Comparison of ENCODE assay signal across 9 cellular contexts in genomic region chr9:82488702-82489578, GRCh38.
A peak's percentile ranks its signal among the peaks of the same experiment; 100 is the strongest.
DNase-seq lines count a peak whose midpoint lies in the region; ATAC-seq, FAIRE-seq and TF ChIP-seq lines count a peak whose summit lies in the region.
"Had no signal": no experiment of that assay in that cellular context is flagged by ENCODE, and none has a peak within 500 bp of the region (broad histone marks: within the 10 kb centered on the region; RNA-seq: fewer than 3 reads in every experiment).

No MANE protein-coding gene starts in this region.

- peaks cover 25% of the 10 kb centered on the region for H3K4me1 ChIP-seq in astrocyte (ENCODE audit: insufficient read depth, low read length)
- H3K4me1 ChIP-seq in right cardiac atrium (ENCODE audit: control insufficient read depth, insufficient read depth, low read length) = peaks cover 2% of the 10 kb centered on the region

- no peak overlapping the region for H2AFZ ChIP-seq in astrocyte (ENCODE audit: low read depth, low read length)

- H3K4me3 ChIP-seq in astrocyte (ENCODE audit: insufficient read depth, low read depth, low read length) (no peak overlapping the region), right cardiac atrium (ENCODE audit: low read length) (no peak overlapping the region)

- H4K20me1 ChIP-seq in astrocyte (ENCODE audit: insufficient read depth, low read length) = no peaks in the 10 kb centered on the region

- H3K4me1 Mint-ChIP-seq in astrocyte (ENCODE audit: low read depth, unreplicated experiment) = peaks cover 13% of the 10 kb centered on the region
- peaks cover 10 to 11% of the 10 kb centered on the region in 2 donors for H3K4me1 Mint-ChIP-seq in stimulated activated naive B cell treated with anti-CD40 and anti-IgM and Interleukin-4, amounts not matched to agents 10 μg/mL and 1 μg/mL and 100 μg/mL, for 72 hours
- no peaks in the 10 kb centered on the region for H3K4me1 Mint-ChIP-seq in activated T-cell treated with anti-CD3 and anti-CD28 coated beads, Interleukin-2, amount 50 U/mL, for 24 hours (ENCODE audit: low read depth)
- no peaks in the 10 kb centered on the region for H3K4me1 Mint-ChIP-seq in activated T-helper 1 cell treated with anti-CD3 and anti-CD28 coated beads, Interleukin-12 subunit alpha, Interleukin-12 subunit beta, Interleukin-2, Interleukin-4 antibody, amounts not matched to agents 30 ng/mL and 10 ng/mL and 1 ng/mL, durations not matched to agents 14 hours and 24 hours and 36 hours (ENCODE audit: low read depth)

- H3K4me3 Mint-ChIP-seq in astrocyte (ENCODE audit: unreplicated experiment) = no peak overlapping the region
- no peak overlapping the region for H3K4me3 Mint-ChIP-seq in stimulated activated naive B cell treated with anti-CD40 and anti-IgM and Interleukin-4, amounts not matched to agents 10 μg/mL and 1 μg/mL and 100 μg/mL, for 72 hours
- no peak overlapping the region for H3K4me3 Mint-ChIP-seq in activated T-cell treated with anti-CD3 and anti-CD28 coated beads, Interleukin-2, amount 50 U/mL, for 24 hours
- no peak overlapping the region for H3K4me3 Mint-ChIP-seq in activated T-helper 1 cell treated with anti-CD3 and anti-CD28 coated beads, Interleukin-12 subunit alpha, Interleukin-12 subunit beta, Interleukin-2, Interleukin-4 antibody, amounts not matched to agents 30 ng/mL and 10 ng/mL and 1 ng/mL, durations not matched to agents 14 hours and 24 hours and 36 hours
- H3K4me3 Mint-ChIP-seq: dendritic cell treated with granulocyte-macrophage colony-stimulating factor and Interleukin-4, amounts not matched to agents 40 ng/mL and 50 ng/mL, for 4 days had no signal

- H3K27me3 Mint-ChIP-seq in astrocyte (ENCODE audit: low read depth, unreplicated experiment) = no peaks in the 10 kb centered on the region
- H3K27me3 Mint-ChIP-seq in stimulated activated naive B cell treated with anti-CD40 and anti-IgM and Interleukin-4, amounts not matched to agents 10 μg/mL and 1 μg/mL and 100 μg/mL, for 72 hours = peaks cover 0 to 5% of the 10 kb centered on the region in 2 donors
- no peaks in the 10 kb centered on the region for H3K27me3 Mint-ChIP-seq in activated T-cell treated with anti-CD3 and anti-CD28 coated beads, Interleukin-2, amount 50 U/mL, for 24 hours
- H3K27me3 Mint-ChIP-seq in activated T-helper 1 cell treated with anti-CD3 and anti-CD28 coated beads, Interleukin-12 subunit alpha, Interleukin-12 subunit beta, Interleukin-2, Interleukin-4 antibody, amounts not matched to agents 30 ng/mL and 10 ng/mL and 1 ng/mL, durations not matched to agents 14 hours and 24 hours and 36 hours (ENCODE audit: insufficient read depth) = no peaks in the 10 kb centered on the region

- peak; percentile 91 to 96 for ATAC-seq in right cardiac atrium
- ATAC-seq in stimulated activated naive B cell treated with anti-CD40 and anti-IgM and Interleukin-4, amounts not matched to agents 10 μg/mL and 1 μg/mL and 100 μg/mL, for 72 hours (replicated peaks) = peak; percentile 62 to 75

- H3K4me2 ChIP-seq in astrocyte (ENCODE audit: low read length) = peak overlapping the region; percentile 48

- peak; percentile 65 for FAIRE-seq in astrocyte (lab: Jason Lieb, UNC)

- H3K36me3 Mint-ChIP-seq in astrocyte (ENCODE audit: low read depth, unreplicated experiment) = no peaks in the 10 kb centered on the region
- H3K36me3 Mint-ChIP-seq in stimulated activated naive B cell treated with anti-CD40 and anti-IgM and Interleukin-4, amounts not matched to agents 10 μg/mL and 1 μg/mL and 100 μg/mL, for 72 hours = no peaks in the 10 kb centered on the region
- no peaks in the 10 kb centered on the region for H3K36me3 Mint-ChIP-seq in activated T-cell treated with anti-CD3 and anti-CD28 coated beads, Interleukin-2, amount 50 U/mL, for 24 hours (ENCODE audit: low read depth)
- H3K36me3 Mint-ChIP-seq in activated T-helper 1 cell treated with anti-CD3 and anti-CD28 coated beads, Interleukin-12 subunit alpha, Interleukin-12 subunit beta, Interleukin-2, Interleukin-4 antibody, amounts not matched to agents 30 ng/mL and 10 ng/mL and 1 ng/mL, durations not matched to agents 14 hours and 24 hours and 36 hours (ENCODE audit: low read depth) = no peaks in the 10 kb centered on the region

- no peaks in the 10 kb centered on the region for H3K9me3 ChIP-seq in astrocyte (ENCODE audit: insufficient read depth, low read depth, low read length)
- H3K9me3 ChIP-seq in right cardiac atrium (ENCODE audit: control insufficient read depth, low read length) = no peaks in the 10 kb centered on the region

- 27% methylated on average over 5 of the region's 5 CpGs for WGBS in right cardiac atrium

- H3K79me2 ChIP-seq in astrocyte (ENCODE audit: insufficient read depth, low read length) = no peaks in the 10 kb centered on the region

- H3K36me3 ChIP-seq in astrocyte (ENCODE audit: insufficient read depth, low read length) = no peaks in the 10 kb centered on the region

- H3K27ac ChIP-seq in astrocyte (ENCODE audit: low read depth, low read length) (peak overlapping the region; percentile 22), right cardiac atrium (ENCODE audit: low read length) (peak overlapping the region; percentile 77)

- DNase-seq in HPDE6-E6E7 (ENCODE audit: extremely low spot score) (peak; percentile 4), astrocyte (ENCODE audit: low read depth) (peak; percentile 100), right cardiac atrium (peak in 1 of 3 donors; percentile 50), DMS114 treated with DMSO at 0.1 percent for 48 hours (lab: John Stamatoyannopoulos, UW; ENCODE audit: unreplicated experiment) (no peak), SHP77 (lab: John Stamatoyannopoulos, UW) (no peak)
- no peak for DNase-seq in stimulated activated naive B cell treated with anti-CD40 and anti-IgM and Interleukin-4, amounts not matched to agents 10 μg/mL and 1 μg/mL and 100 μg/mL, for 72 hours
- DNase-seq in activated T-cell treated with anti-CD3 and anti-CD28 coated beads, Interleukin-2, amount 50 U/mL, for 24 hours = no peak
- no peak for DNase-seq in activated T-helper 1 cell treated with anti-CD3 and anti-CD28 coated beads, Interleukin-12 subunit alpha, Interleukin-12 subunit beta, Interleukin-2, Interleukin-4 antibody, amounts not matched to agents 30 ng/mL and 10 ng/mL and 1 ng/mL, durations not matched to agents 14 hours and 24 hours and 36 hours (ENCODE audit: low spot score)

- no peak overlapping the region for H3K9ac ChIP-seq in astrocyte (ENCODE audit: low read length)

- H3K9me3 Mint-ChIP-seq in astrocyte (ENCODE audit: unreplicated experiment) = no peaks in the 10 kb centered on the region
- H3K9me3 Mint-ChIP-seq in stimulated activated naive B cell treated with anti-CD40 and anti-IgM and Interleukin-4, amounts not matched to agents 10 μg/mL and 1 μg/mL and 100 μg/mL, for 72 hours = peaks cover 0 to 1% of the 10 kb centered on the region in 2 donors
- H3K9me3 Mint-ChIP-seq in activated T-cell treated with anti-CD3 and anti-CD28 coated beads, Interleukin-2, amount 50 U/mL, for 24 hours = peaks cover 2% of the 10 kb centered on the region
- no peaks in the 10 kb centered on the region for H3K9me3 Mint-ChIP-seq in activated T-helper 1 cell treated with anti-CD3 and anti-CD28 coated beads, Interleukin-12 subunit alpha, Interleukin-12 subunit beta, Interleukin-2, Interleukin-4 antibody, amounts not matched to agents 30 ng/mL and 10 ng/mL and 1 ng/mL, durations not matched to agents 14 hours and 24 hours and 36 hours
- H3K9me3 Mint-ChIP-seq: dendritic cell treated with granulocyte-macrophage colony-stimulating factor and Interleukin-4, amounts not matched to agents 40 ng/mL and 50 ng/mL, for 4 days had no signal

- TF ChIP-seq CTCF in astrocyte (IDR thresholded peaks at IDR 0.05; ENCODE audit: insufficient read depth, low read depth, low read length) = no peak

- intact Hi-C loops in right cardiac atrium (cut with DNase I) = no loop called here
- intact Hi-C loops in activated T-helper 1 cell treated with anti-CD3 and anti-CD28 coated beads, Interleukin-12 subunit alpha, Interleukin-12 subunit beta, Interleukin-2, Interleukin-4 antibody, amounts not matched to agents 30 ng/mL and 10 ng/mL and 1 ng/mL, durations not matched to agents 14 hours and 24 hours and 36 hours (cut with micrococcal nuclease) = no loop called here

- no peak overlapping the region for H3K27ac Mint-ChIP-seq in astrocyte (ENCODE audit: unreplicated experiment)
- no peak overlapping the region for H3K27ac Mint-ChIP-seq in stimulated activated naive B cell treated with anti-CD40 and anti-IgM and Interleukin-4, amounts not matched to agents 10 μg/mL and 1 μg/mL and 100 μg/mL, for 72 hours
- no peak overlapping the region for H3K27ac Mint-ChIP-seq in activated T-cell treated with anti-CD3 and anti-CD28 coated beads, Interleukin-2, amount 50 U/mL, for 24 hours
- H3K27ac Mint-ChIP-seq in activated T-helper 1 cell treated with anti-CD3 and anti-CD28 coated beads, Interleukin-12 subunit alpha, Interleukin-12 subunit beta, Interleukin-2, Interleukin-4 antibody, amounts not matched to agents 30 ng/mL and 10 ng/mL and 1 ng/mL, durations not matched to agents 14 hours and 24 hours and 36 hours = no peak overlapping the region
- H3K27ac Mint-ChIP-seq: dendritic cell treated with granulocyte-macrophage colony-stimulating factor and Interleukin-4, amounts not matched to agents 40 ng/mL and 50 ng/mL, for 4 days had no signal

- H3K27me3 ChIP-seq in astrocyte (ENCODE audit: insufficient read depth, low read length) = peaks cover 8% of the 10 kb centered on the region
- H3K27me3 ChIP-seq in right cardiac atrium (ENCODE audit: control insufficient read depth, insufficient read depth) = no peaks in the 10 kb centered on the region

Comparison
In these comparisons a context has a peak if more than half of its experiments do, and no peak if none do; other contexts are left out.
1. DNase-seq: peak in HPDE6-E6E7 (single experiment) and astrocyte (single experiment); none in stimulated activated naive B cell treated with anti-CD40 and anti-IgM and Interleukin-4, amounts not matched to agents 10 μg/mL and 1 μg/mL and 100 μg/mL, for 72 hours (single experiment), activated T-cell treated with anti-CD3 and anti-CD28 coated beads, Interleukin-2, amount 50 U/mL, for 24 hours (single experiment), DMS114 treated with DMSO at 0.1 percent for 48 hours (single experiment), activated T-helper 1 cell treated with anti-CD3 and anti-CD28 coated beads, Interleukin-12 subunit alpha, Interleukin-12 subunit beta, Interleukin-2, Interleukin-4 antibody, amounts not matched to agents 30 ng/mL and 10 ng/mL and 1 ng/mL, durations not matched to agents 14 hours and 24 hours and 36 hours (single experiment) and SHP77 (0 of 2).